In the genomic region with DNA sequence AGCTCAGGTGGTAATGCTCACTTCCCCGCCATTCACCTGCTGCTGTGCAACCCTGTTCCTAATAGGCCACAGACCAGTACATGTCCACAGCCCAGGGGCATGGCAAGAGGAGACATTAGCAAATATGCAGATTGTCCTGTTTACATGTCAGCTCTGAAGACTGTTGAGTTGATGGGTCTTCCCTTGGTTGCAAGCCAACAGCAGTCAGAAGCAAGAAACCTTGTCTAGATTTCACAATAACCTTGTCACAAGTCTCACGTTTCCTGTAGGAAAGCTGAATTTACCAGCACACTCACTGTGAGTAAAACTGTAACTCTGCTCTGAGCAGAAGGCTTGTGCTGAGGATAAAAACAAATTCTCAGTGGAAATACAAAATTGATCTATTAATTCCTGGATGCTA, we compare ENCODE assay signal across 16 cellular contexts.
DNase-seq lines count a peak whose midpoint lies in the region; ATAC-seq and TF ChIP-seq lines count a peak whose summit lies in the region.
"Had no signal": no experiment of that assay in that cellular context is flagged by ENCODE, and none has a peak within 500 bp of the region (broad histone marks: within the 10 kb centered on the region; RNA-seq: fewer than 3 reads in every experiment).

No MANE protein-coding gene starts in this region.

- no peaks in the 10 kb centered on the region for H3K27me3 ChIP-seq in Peyer's patch
- H3K27me3 ChIP-seq: vagina had no signal

- DNase-seq in CD14-positive monocyte (ENCODE audit: low spot score) (no peak), SIG-M5 treated with dmso at 0.1 percent for 504 hours (lab: John Stamatoyannopoulos, UW; ENCODE audit: unreplicated experiment) (peak; percentile 90), fibroblast of villous mesenchyme (ENCODE audit: low read depth) (peak; percentile 31), AG08395 (ENCODE audit: low spot score) (no peak), anterior cingulate cortex (lab: John Stamatoyannopoulos, UW) (no peak), Peyer's patch (no peak)
- DNase-seq: central memory CD4-positive, alpha-beta T cell; kidney glomerular epithelial cell; NCI-H2171 treated with DMSO at 0.1 percent for 48 hours had no signal

- no peak overlapping the region for H3K27ac ChIP-seq in Peyer's patch
- H3K27ac ChIP-seq: skin epidermis, vagina had no signal

- no peak for TF ChIP-seq POLR2A in Peyer's patch (IDR thresholded peaks at IDR 0.05)

- H3K27ac Mint-ChIP-seq in CD14-positive monocyte: peak overlapping the region; percentile 50 to 90 (median 79)
- H3K27ac Mint-ChIP-seq: activated naive CD4-positive, alpha-beta T cell treated with anti-CD3 and anti-CD28 coated beads, Interleukin-2, amount 50 U/mL, for 72 hours; stimulated activated naive CD8-positive, alpha-beta T cell treated with anti-CD3 and anti-CD28 coated beads, Interleukin-15, Interleukin-2, amounts not matched to agents 100 ng/mL and 50 ng/mL, for 24 hours had no signal

- TF ChIP-seq CTCF in CD14-positive monocyte (IDR thresholded peaks at IDR 0.05) (no peak), fibroblast of villous mesenchyme (IDR thresholded peaks at IDR 0.05; ENCODE audit: insufficient read depth, low read depth, low read length) (no peak), Peyer's patch (IDR thresholded peaks at IDR 0.05) (no peak)

- H3K27me3 Mint-ChIP-seq in CD14-positive monocyte (ENCODE audit: low read depth in 3 of 3): peaks cover 0 to 1% (median under 1%) of the 10 kb centered on the region in 3 donors
- H3K27me3 Mint-ChIP-seq: stimulated activated naive CD8-positive, alpha-beta T cell treated with anti-CD3 and anti-CD28 coated beads, Interleukin-15, Interleukin-2, amounts not matched to agents 100 ng/mL and 50 ng/mL, for 24 hours had no signal

- peaks cover 0 to 3% (median 0%) of the 10 kb centered on the region in 7 donors for H3K9me3 Mint-ChIP-seq in CD14-positive monocyte
- H3K9me3 Mint-ChIP-seq: stimulated activated naive CD8-positive, alpha-beta T cell treated with anti-CD3 and anti-CD28 coated beads, Interleukin-15, Interleukin-2, amounts not matched to agents 100 ng/mL and 50 ng/mL, for 24 hours had no signal

- peaks cover 0 to 10% (median 0%) of the 10 kb centered on the region in 4 donors for H3K4me1 ChIP-seq in Peyer's patch
- H3K4me1 ChIP-seq: vagina had no signal

- H3K9me3 ChIP-seq in Peyer's patch: no peaks in the 10 kb centered on the region
- H3K9me3 ChIP-seq: vagina had no signal

- H3K36me3 ChIP-seq in Peyer's patch: no peaks in the 10 kb centered on the region
- H3K36me3 ChIP-seq: vagina had no signal

- ATAC-seq in HG03571 (IDR thresholded peaks at IDR 0.05; ENCODE audit: unreplicated experiment): peak; percentile 34
- ATAC-seq in GM21528 (IDR thresholded peaks at IDR 0.05; ENCODE audit: low FRiP score, unreplicated experiment): no peak
- ATAC-seq: SK-N-SH treated with all-trans-retinoic acid at 6 μM for 48 hours had no signal

- no peak overlapping the region for H3K4me3 ChIP-seq in fibroblast of villous mesenchyme (ENCODE audit: low read depth, low read length)
- no peak overlapping the region for H3K4me3 ChIP-seq in Peyer's patch
- H3K4me3 ChIP-seq: skin epidermis, vagina had no signal

- intact Hi-C loops in CD14-positive monocyte (cut with micrococcal nuclease): loop anchor here in 1 of 2 donors (5.0 kb wide), 1 partner anchor 62 kb away; no protein-coding TSS in a partner anchor

- H3K36me3 Mint-ChIP-seq in CD14-positive monocyte: peaks cover 0 to 3% of the 10 kb centered on the region in 2 donors
- H3K36me3 Mint-ChIP-seq: activated naive CD4-positive, alpha-beta T cell treated with anti-CD3 and anti-CD28 coated beads, Interleukin-2, amount 50 U/mL, for 72 hours had no signal

- H3K4me1 Mint-ChIP-seq in CD14-positive monocyte: peaks cover 62% of the 10 kb centered on the region

- H3K4me3 Mint-ChIP-seq in CD14-positive monocyte: peak overlapping the region in 1 of 2 donors; percentile 65
- H3K4me3 Mint-ChIP-seq: stimulated activated naive CD8-positive, alpha-beta T cell treated with anti-CD3 and anti-CD28 coated beads, Interleukin-15, Interleukin-2, amounts not matched to agents 100 ng/mL and 50 ng/mL, for 24 hours had no signal

Comparison
In these comparisons a context has a peak if more than half of its experiments do, and no peak if none do; other contexts are left out.
1. DNase-seq: peak in SIG-M5 treated with dmso at 0.1 percent for 504 hours (single experiment) and fibroblast of villous mesenchyme (single experiment); none in CD14-positive monocyte (single experiment), AG08395 (single experiment), anterior cingulate cortex (0 of 58) and Peyer's patch (0 of 3).